31 cellular contexts compared by ENCODE assay signal in the genomic region with DNA sequence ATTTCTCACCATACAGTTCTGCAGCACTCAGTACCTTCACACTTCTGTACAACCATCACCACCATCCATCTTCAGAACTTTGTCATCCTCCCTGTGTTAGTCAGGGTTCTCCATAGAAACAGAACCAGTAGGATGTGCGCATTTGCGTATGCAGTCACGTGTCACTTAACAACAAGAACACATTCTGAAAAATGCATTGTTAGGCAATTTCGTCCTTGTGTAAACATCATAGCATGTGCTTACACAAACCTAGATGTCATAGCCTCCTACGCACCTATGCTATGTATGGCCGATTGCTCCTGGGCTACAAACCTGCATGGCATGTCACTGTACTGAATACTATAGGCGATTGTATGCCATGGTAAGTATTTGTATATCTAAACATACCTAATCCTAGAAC.
"Had no signal": no experiment of that assay in that cellular context is flagged by ENCODE, and none has a peak within 500 bp of the region (broad histone marks: within the 10 kb centered on the region; RNA-seq: fewer than 3 reads in every experiment).

No MANE protein-coding gene starts in this region.

- H3K4me1 ChIP-seq: neural progenitor cell, parathyroid adenoma, psoas muscle, spleen, suprapubic skin, testis, tibial artery, transverse colon, upper lobe of left lung, uterus had no signal

- H3K4me1 Mint-ChIP-seq: naive thymus-derived CD4-positive, alpha-beta T cell; natural killer cell; nephron; neural progenitor cell; stimulated activated memory B cell treated with anti-CD40 and anti-IgM and Interleukin-4, amounts not matched to agents 10 μg/mL and 1 μg/mL and 100 μg/mL, for 72 hours; stimulated activated naive CD8-positive, alpha-beta T cell treated with anti-CD3 and anti-CD28 coated beads, Interleukin-15, amount 100 ng/mL, for 72 hours had no signal

- H3K27ac Mint-ChIP-seq: naive thymus-derived CD4-positive, alpha-beta T cell; natural killer cell; nephron; neural progenitor cell; progenitor cell of endocrine pancreas; stimulated activated memory B cell treated with anti-CD40 and anti-IgM and Interleukin-4, amounts not matched to agents 10 μg/mL and 1 μg/mL and 100 μg/mL, for 72 hours; stimulated activated naive CD8-positive, alpha-beta T cell treated with anti-CD3 and anti-CD28 coated beads, Interleukin-15, amount 100 ng/mL, for 72 hours had no signal

- H3K27me3 Mint-ChIP-seq: stimulated activated naive CD8-positive, alpha-beta T cell treated with anti-CD3 and anti-CD28 coated beads, Interleukin-15, amount 100 ng/mL, for 72 hours had no signal

- H3K36me3 ChIP-seq: neural progenitor cell, ovary, spleen, suprapubic skin, tibial artery, transverse colon, upper lobe of left lung, uterus had no signal

- H3K9me3 ChIP-seq: ovary, psoas muscle, suprapubic skin, testis, tibial artery, transverse colon, upper lobe of left lung, uterus had no signal

- H3K36me3 Mint-ChIP-seq: naive thymus-derived CD4-positive, alpha-beta T cell; natural killer cell; neural progenitor cell; stimulated activated memory B cell treated with anti-CD40 and anti-IgM and Interleukin-4, amounts not matched to agents 10 μg/mL and 1 μg/mL and 100 μg/mL, for 72 hours had no signal

- H3K27me3 ChIP-seq: neural progenitor cell, ovary, suprapubic skin, testis, transverse colon, upper lobe of left lung, uterus had no signal

- H3K4me3 Mint-ChIP-seq: naive thymus-derived CD4-positive, alpha-beta T cell; natural killer cell; nephron; neural progenitor cell; stimulated activated memory B cell treated with anti-CD40 and anti-IgM and Interleukin-4, amounts not matched to agents 10 μg/mL and 1 μg/mL and 100 μg/mL, for 72 hours; stimulated activated naive CD8-positive, alpha-beta T cell treated with anti-CD3 and anti-CD28 coated beads, Interleukin-15, amount 100 ng/mL, for 72 hours had no signal

- H3K4me2 ChIP-seq: neural progenitor cell, smooth muscle cell had no signal

- DNase-seq: naive thymus-derived CD4-positive, alpha-beta T cell; natural killer cell; occipital lobe; ovary; posterior cingulate gyrus; psoas muscle; right cardiac atrium; spleen; stimulated activated CD4-positive, alpha-beta T cell treated with anti-CD3 and anti-CD28 coated beads, Interleukin-12 subunit alpha, Interleukin-12 subunit beta, amount 100 ng/mL, for 4 hours; stimulated activated CD4-positive, alpha-beta T cell treated with anti-CD3 and anti-CD28 coated beads, Interleukin-1b, Interleukin-23, amount 100 ng/mL, for 48 hours; stimulated activated CD4-positive, alpha-beta T cell treated with anti-CD3 and anti-CD28 coated beads, Interleukin-4, amount 100 ng/mL, for 1 hour; stimulated activated CD4-positive, alpha-beta T cell treated with anti-CD3 and anti-CD28 coated beads, Interleukin-4, amount 100 ng/mL, for 4 hours; stimulated activated CD8-positive, alpha-beta memory T cell treated with anti-CD3 and anti-CD28 coated beads, Interleukin-4, amount 100 ng/mL, for 48 hours; stimulated activated naive CD4-positive, alpha-beta T cell; stimulated activated naive CD8-positive, alpha-beta T cell treated with anti-CD3 and anti-CD28 coated beads, Interleukin-15, amount 100 ng/mL, for 72 hours; stimulated activated naive CD8-positive, alpha-beta T cell treated with anti-CD3 and anti-CD28 coated beads, Interleukin-15, Interleukin-2, amounts not matched to agents 100 U/mL and 50 U/mL, for 24 hours; substantia nigra; testis; tibial artery; transverse colon; upper lobe of left lung; uterus had no signal

- H3K9me3 Mint-ChIP-seq: natural killer cell, nephron had no signal

- H3K27ac ChIP-seq: neural progenitor cell, ovary, parathyroid adenoma, psoas muscle, skin epidermis, spleen, suprapubic skin, testis, tibial artery, transverse colon, upper lobe of left lung, uterus had no signal

- H3K4me3 ChIP-seq: neural progenitor cell, ovary, psoas muscle, skin epidermis, smooth muscle cell, spleen, suprapubic skin, testis, tibial artery, transverse colon, upper lobe of left lung, uterus had no signal

- ATAC-seq: naive thymus-derived CD4-positive, alpha-beta T cell; natural killer cell; psoas muscle; right cardiac atrium; sciatic nerve; stimulated activated memory B cell treated with anti-CD40 and anti-IgM and Interleukin-4, amounts not matched to agents 10 μg/mL and 1 μg/mL and 100 μg/mL, for 72 hours; stimulated activated naive CD8-positive, alpha-beta T cell treated with anti-CD3 and anti-CD28 coated beads, Interleukin-15, amount 100 ng/mL, for 72 hours; stimulated activated naive CD8-positive, alpha-beta T cell treated with anti-CD3 and anti-CD28 coated beads, Interleukin-15, Interleukin-2, amounts not matched to agents 100 U/mL and 50 U/mL, for 24 hours had no signal
